Comparison of ENCODE assay signal across 15 cellular contexts in genomic region chr3:85337895-85338294, GRCh38.
DNase-seq lines count a peak whose midpoint lies in the region; ATAC-seq and TF ChIP-seq lines count a peak whose summit lies in the region.
"Had no signal": no experiment of that assay in that cellular context is flagged by ENCODE, and none has a peak within 500 bp of the region (broad histone marks: within the 10 kb centered on the region; RNA-seq: fewer than 3 reads in every experiment).

No MANE protein-coding gene starts in this region.

- H3K79me2 ChIP-seq in SK-N-SH (ENCODE audit: insufficient read depth) = no peaks in the 10 kb centered on the region

- no peak for TF ChIP-seq RAD21 in SK-N-SH (IDR thresholded peaks at IDR 0.05; ENCODE audit: low read length)

- WGBS in SK-N-SH (ENCODE audit: low lambda C conversion rate) = 26% methylated on average over 2 of the region's 2 CpGs

- no peaks in the 10 kb centered on the region for H3K9me2 ChIP-seq in SK-N-SH

- no peaks in the 10 kb centered on the region for H3K36me3 ChIP-seq in SK-N-SH (replicated peaks in 1 of 2; ENCODE audit: control insufficient read depth in 1 of 2, insufficient read depth in 2 of 2, low read length in 1 of 2)
- H3K36me3 ChIP-seq: BLaER1 treated with 17β-estradiol and CSF1 and Interleukin-3, amounts not matched to agents 10 nM and 100 nM had no signal

- no peak overlapping the region for H3K27ac ChIP-seq in SK-N-SH (ENCODE audit: low read depth in 2 of 2, low read length in 1 of 2)
- H3K27ac ChIP-seq: BLaER1 treated with 17β-estradiol and CSF1 and Interleukin-3, amounts not matched to agents 10 nM and 100 nM; C4-2B had no signal

- no peak for TF ChIP-seq CTCF in SK-N-SH (IDR thresholded peaks at IDR 0.05)

- CTCF ChIA-PET in SK-N-SH (lab: Yijun Ruan, JAX) = no interaction called here

- H3K4me2 ChIP-seq in SK-N-SH = no peak overlapping the region
- H3K4me2 ChIP-seq: BLaER1 treated with 17β-estradiol and CSF1 and Interleukin-3, amounts not matched to agents 10 nM and 100 nM had no signal

- no peaks in the 10 kb centered on the region; a peak in 1 of 4 replicates for H3K4me1 ChIP-seq in SK-N-SH (ENCODE audit: control insufficient read depth in 1 of 2, insufficient read depth in 2 of 2, low read depth in 1 of 2, low read length in 1 of 2)
- H3K4me1 ChIP-seq: BLaER1 treated with 17β-estradiol and CSF1 and Interleukin-3, amounts not matched to agents 10 nM and 100 nM; Caco-2 had no signal

- POLR2A ChIA-PET in SK-N-SH (lab: Yijun Ruan, JAX) = no interaction called here

- H4K20me1 ChIP-seq in SK-N-SH (ENCODE audit: insufficient read depth) = no peaks in the 10 kb centered on the region
- H4K20me1 ChIP-seq: BLaER1 treated with 17β-estradiol and CSF1 and Interleukin-3, amounts not matched to agents 10 nM and 100 nM had no signal

- H2AFZ ChIP-seq in SK-N-SH (ENCODE audit: low read depth) = no peak overlapping the region

- DNase-seq in DMS 273 (lab: John Stamatoyannopoulos, UW; ENCODE audit: unreplicated experiment) (peak; percentile 4), DMS 273 treated with DMSO at 0.1 percent for 48 hours (lab: John Stamatoyannopoulos, UW) (no peak), SK-N-SH (peak; percentile 3), left colon (no peak)
- DNase-seq: 8988T; ACHN; Caco-2; Calu3; CD4-positive, alpha-beta T cell; CD8-positive, alpha-beta T cell; DMS79 treated with DMSO at 0.1 percent for 48 hours; GF-D8 had no signal

- TF ChIP-seq EP300 in SK-N-SH (IDR thresholded peaks at IDR 0.05; ENCODE audit: borderline replicate concordance in 1 of 2, low read depth in 1 of 2, low read length in 1 of 2) = peak in 1 of 2 experiments; percentile 60; a peak in 1 of 4 replicates

- H3K27me3 ChIP-seq in SK-N-SH (ENCODE audit: insufficient read depth) = no peaks in the 10 kb centered on the region
- H3K27me3 ChIP-seq: BLaER1 treated with 17β-estradiol and CSF1 and Interleukin-3, amounts not matched to agents 10 nM and 100 nM had no signal

- H3K4me3 ChIP-seq in SK-N-SH (ENCODE audit: low read depth in 2 of 2, low read length in 1 of 2) = no peak overlapping the region
- H3K4me3 ChIP-seq: BLaER1 treated with 17β-estradiol and CSF1 and Interleukin-3, amounts not matched to agents 10 nM and 100 nM had no signal

- H3K9ac ChIP-seq in SK-N-SH = no peak overlapping the region
- H3K9ac ChIP-seq: BLaER1 treated with 17β-estradiol and CSF1 and Interleukin-3, amounts not matched to agents 10 nM and 100 nM had no signal

- H3F3A ChIP-seq in SK-N-SH (replicated peaks; ENCODE audit: insufficient read depth) = no peaks in the 10 kb centered on the region

- no peaks in the 10 kb centered on the region for H3K9me3 ChIP-seq in SK-N-SH
- H3K9me3 ChIP-seq: BLaER1 treated with 17β-estradiol and CSF1 and Interleukin-3, amounts not matched to agents 10 nM and 100 nM; Caco-2 had no signal

- intact Hi-C loops in left colon (cut with DNase I, micrococcal nuclease) = no loop called here

- ATAC-seq in left colon = no peak
- no peak for ATAC-seq in GM19397 (IDR thresholded peaks at IDR 0.05; ENCODE audit: unreplicated experiment)
- ATAC-seq: CD8-positive, alpha-beta T cell had no signal

TF ChIP-seq in SK-N-SH, 30 proteins besides CTCF, POLR2A, EP300 and RAD21:
- TF ChIP-seq REST (IDR thresholded peaks at IDR 0.05; ENCODE audit: low read depth, low read length) = no peak
- TF ChIP-seq RCOR1 (IDR thresholded peaks at IDR 0.05; ENCODE audit: low read length) = peak; percentile 61; the same call in 1 of the 2 replicates
- TF ChIP-seq GATA2 (CRISPR knock-in tag; IDR thresholded peaks at IDR 0.05) = peak; percentile 68

Comparison
In these comparisons a context has a peak if more than half of its experiments do, and no peak if none do; other contexts are left out.
1. DNase-seq: peak in DMS 273 (single experiment) and SK-N-SH (single experiment); none in DMS 273 treated with DMSO at 0.1 percent for 48 hours (single experiment) and left colon (0 of 2).